23 cellular contexts compared by ENCODE assay signal in the genomic region with DNA sequence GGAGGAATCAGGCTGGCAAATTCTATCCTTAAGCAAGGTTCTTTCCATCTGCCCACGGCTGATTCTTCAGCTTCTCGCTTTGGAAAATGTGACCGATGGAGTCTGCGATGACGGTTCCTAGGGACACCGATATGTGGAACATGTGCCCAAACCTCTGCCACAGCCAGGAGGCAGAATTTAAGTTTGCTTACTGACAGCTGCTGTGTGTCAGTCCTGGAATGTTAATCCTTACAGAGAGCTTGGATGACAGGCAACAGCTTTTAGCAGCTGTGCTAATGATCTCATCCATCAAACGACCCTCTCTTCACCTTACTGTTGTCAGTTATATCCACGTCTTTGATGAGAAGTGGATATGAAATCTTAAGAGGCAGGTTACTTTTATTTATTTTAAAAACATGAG. TPM values are rescaled to one million over a fixed set of nuclear protein-coding genes. Genes with fewer than 3 reads are reported as not detected.
DNase-seq lines count a peak whose midpoint lies in the region; ATAC-seq and TF ChIP-seq lines count a peak whose summit lies in the region.
"Had no signal": no experiment of that assay in that cellular context is flagged by ENCODE, and none has a peak within 500 bp of the region (broad histone marks: within the 10 kb centered on the region; RNA-seq: fewer than 3 reads in every experiment).

No MANE protein-coding gene starts in this region.

- peaks cover 56% of the 10 kb centered on the region for H3K4me1 ChIP-seq in SJCRH30
- peaks cover 6% of the 10 kb centered on the region for H3K4me1 ChIP-seq in mesenchymal stem cell (ENCODE audit: control insufficient read depth, insufficient read depth, low read depth, low read length)
- H3K4me1 ChIP-seq in prostate gland (replicated peaks), result no peaks in the 10 kb centered on the region
- H3K4me1 ChIP-seq: tibial artery had no signal

- no peak for TF ChIP-seq CTCF in prostate gland (IDR thresholded peaks at IDR 0.05)

- H3K14ac ChIP-seq in mesenchymal stem cell (ENCODE audit: low read length in 2 of 2), result no peak overlapping the region

- no peak overlapping the region for H3K9ac ChIP-seq in mesenchymal stem cell (ENCODE audit: low read length)

- H3K27me3 ChIP-seq in H7 (ENCODE audit: control insufficient read depth, insufficient read depth, low read length) (no peaks in the 10 kb centered on the region), SJCRH30 (no peaks in the 10 kb centered on the region), mesenchymal stem cell (ENCODE audit: control insufficient read depth in 1 of 2, insufficient read depth in 1 of 2, low read length in 2 of 2) (peaks cover 0 to 15% of the 10 kb centered on the region in 2 experiments), prostate gland (replicated peaks; ENCODE audit: insufficient read depth) (no peaks in the 10 kb centered on the region)
- H3K27me3 ChIP-seq: tibial artery had no signal

- no peak overlapping the region for H2AFZ ChIP-seq in mesenchymal stem cell (ENCODE audit: low read depth, low read length)

- H2BK15ac ChIP-seq in mesenchymal stem cell (ENCODE audit: low read depth, poor library complexity, severe bottlenecking), result no peak overlapping the region

- no peak overlapping the region for H3K18ac ChIP-seq in mesenchymal stem cell (ENCODE audit: low read depth in 1 of 2, low read length in 2 of 2)

- peak overlapping the region; percentile 91 for H3K27ac ChIP-seq in SJCRH30
- peak overlapping the region; percentile 14 for H3K27ac ChIP-seq in mesenchymal stem cell (ENCODE audit: low read length, poor library complexity, severe bottlenecking)
- H3K27ac ChIP-seq in prostate gland, result no peak overlapping the region
- H3K27ac ChIP-seq: HL-60, tibial artery had no signal

- DNase-seq in H7 (peak; percentile 16), SJCRH30 (peak; percentile 86 to 92), mesenchymal stem cell (peak; percentile 41), skeletal muscle cell (ENCODE audit: low read depth) (peak; percentile 53), NCI-H1092 treated with DMSO at 0.1 percent for 48 hours (lab: John Stamatoyannopoulos, UW) (no peak), prostate gland (ENCODE audit: low spot score) (no peak)
- no peak for DNase-seq in activated CD4-positive, alpha-beta T cell treated with anti-CD3 and anti-CD28 coated beads, Interleukin-2, amount 50 U/mL, for 48 hours
- DNase-seq: activated CD8-positive, alpha-beta T cell treated with anti-CD3 and anti-CD28 coated beads for 36 hours; activated effector memory CD4-positive, alpha-beta T cell treated with anti-CD3 and anti-CD28 coated beads, Interleukin-2, amount 50 U/mL, for 16 hours; activated T-cell treated with anti-CD3 and anti-CD28 coated beads for 4 hours; CD8-positive, alpha-beta memory T cell; DMS53; midbrain; NCI-H1417; NCI-H510A treated with DMSO at 0.1 percent for 48 hours; stimulated activated CD4-positive, alpha-beta T cell treated with anti-CD3 and anti-CD28 coated beads, Interleukin-4, amount 100 ng/mL, for 24 hours; stimulated activated naive CD8-positive, alpha-beta T cell treated with anti-CD3 and anti-CD28 coated beads, Interleukin-15, Interleukin-2, amounts not matched to agents 100 U/mL and 50 U/mL, for 24 hours; tibial artery had no signal

- WGBS in mesenchymal stem cell, result 56% methylated on average over 6 of the region's 8 CpGs
- 63% methylated on average over 8 of the region's 8 CpGs for WGBS in prostate gland

- H3K4me3 ChIP-seq in H7 (ENCODE audit: insufficient read depth, low read depth, low read length) (no peak overlapping the region), SJCRH30 (peak overlapping the region; percentile 26), mesenchymal stem cell (ENCODE audit: insufficient read depth in 1 of 2, low read depth in 1 of 2, low read length in 2 of 2) (no peak overlapping the region), skeletal muscle cell (ENCODE audit: low read depth, low read length) (no peak overlapping the region), prostate gland (no peak overlapping the region)
- H3K4me3 ChIP-seq: tibial artery had no signal

- intact Hi-C loops in prostate gland (cut with DNase I), result no loop called here

- no peak overlapping the region for H4K8ac ChIP-seq in mesenchymal stem cell (ENCODE audit: low read length)

- no peak overlapping the region for H4K91ac ChIP-seq in mesenchymal stem cell (ENCODE audit: low read length)

- no peak overlapping the region for H2BK5ac ChIP-seq in mesenchymal stem cell (ENCODE audit: low read depth, low read length, poor library complexity, severe bottlenecking)

- no peak for ATAC-seq in GM21423 (IDR thresholded peaks at IDR 0.05; ENCODE audit: unreplicated experiment)
- ATAC-seq: activated CD8-positive, alpha-beta T cell treated with anti-CD3 and anti-CD28 coated beads for 36 hours; stimulated activated naive CD8-positive, alpha-beta T cell treated with anti-CD3 and anti-CD28 coated beads, Interleukin-15, Interleukin-2, amounts not matched to agents 100 U/mL and 50 U/mL, for 24 hours had no signal

- no peak overlapping the region for H2BK120ac ChIP-seq in mesenchymal stem cell (ENCODE audit: low read depth, low read length)

- no peak overlapping the region for H3K4ac ChIP-seq in mesenchymal stem cell (ENCODE audit: low read depth in 1 of 2, low read length in 2 of 2)

- H3K9me3 ChIP-seq in SJCRH30 (replicated peaks) (no peaks in the 10 kb centered on the region), mesenchymal stem cell (ENCODE audit: control insufficient read depth, low read length) (no peaks in the 10 kb centered on the region), prostate gland (no peaks in the 10 kb centered on the region)
- H3K9me3 ChIP-seq: tibial artery had no signal

- no peak overlapping the region for H3K4me2 ChIP-seq in mesenchymal stem cell (ENCODE audit: low read length, poor library complexity, severe bottlenecking)

- H2BK12ac ChIP-seq in mesenchymal stem cell (ENCODE audit: low read length in 2 of 2), result no peak overlapping the region

- no peak overlapping the region for H3K23ac ChIP-seq in mesenchymal stem cell (ENCODE audit: low read length in 2 of 2)

- H3K36me3 ChIP-seq in H7 (replicated peaks; ENCODE audit: control insufficient read depth, insufficient read depth, low read length), result no peaks in the 10 kb centered on the region
- H3K36me3 ChIP-seq in SJCRH30, result no peaks in the 10 kb centered on the region
- H3K36me3 ChIP-seq in mesenchymal stem cell (ENCODE audit: control insufficient read depth in 1 of 2, insufficient read depth in 2 of 2, low read depth in 1 of 2, low read length in 2 of 2), result no peaks in the 10 kb centered on the region
- H3K36me3 ChIP-seq in prostate gland, result no peaks in the 10 kb centered on the region
- H3K36me3 ChIP-seq: tibial artery had no signal

- H3K79me1 ChIP-seq in mesenchymal stem cell (replicated peaks; ENCODE audit: low read length, poor library complexity, severe bottlenecking), result no peaks in the 10 kb centered on the region

- peak overlapping the region; percentile 88 for H2AK5ac ChIP-seq in mesenchymal stem cell (ENCODE audit: low read length, severe bottlenecking)

- TF ChIP-seq POLR2A in prostate gland (IDR thresholded peaks at IDR 0.05), result no peak

RNA-seq across cellular contexts. Expression of gene MYH13, which starts 11.4 kb away (rescaled TPM):
- total RNA-seq in H7 (2014; rRNA removed; shearing (Covaris generic)), result 0.22 TPM in 1 of 2 replicates, not detected in the other
- 0.46 and 0.57 TPM in 2 replicates for total RNA-seq in SJCRH30 (2014; rRNA removed; shearing (Covaris generic))
- polyA plus RNA-seq in mesenchymal stem cell (2013, experiment 1 of 2), result 0.01 TPM
- polyA plus RNA-seq in mesenchymal stem cell (2013, experiment 2 of 2), result under 0.01 TPM
- under 1 TPM in 1 of 2 donors, not detected in 1; 0.28 TPM for total RNA-seq in prostate gland
- total RNA-seq: activated CD8-positive, alpha-beta T cell treated with anti-CD3 and anti-CD28 coated beads for 36 hours; CD8-positive, alpha-beta memory T cell; glomerular endothelial cell; neural crest cell; posterior vena cava had no signal
- polyA plus RNA-seq: CD8-positive, alpha-beta memory T cell had no signal

RNA-seq across cellular contexts. Expression of gene MYH8, which starts 37.6 kb away (rescaled TPM):
- total RNA-seq in H7 (2014; rRNA removed; shearing (Covaris generic)), result not detected in 2 replicates
- 0.16 and 0.18 TPM in 2 replicates for total RNA-seq in SJCRH30 (2014; rRNA removed; shearing (Covaris generic))
- under 0.01 TPM for polyA plus RNA-seq in mesenchymal stem cell (2013, experiment 1 of 2)
- 0.01 TPM for polyA plus RNA-seq in mesenchymal stem cell (2013, experiment 2 of 2)
- under 1 TPM; 0.05 to 0.40 TPM for total RNA-seq in prostate gland
- total RNA-seq: activated CD8-positive, alpha-beta T cell treated with anti-CD3 and anti-CD28 coated beads for 36 hours; CD8-positive, alpha-beta memory T cell; glomerular endothelial cell; neural crest cell; posterior vena cava had no signal
- polyA plus RNA-seq: CD8-positive, alpha-beta memory T cell had no signal

Comparison
In these comparisons a context has a peak if more than half of its experiments do, and no peak if none do; other contexts are left out.
1. DNase-seq: peak in H7 (single experiment), SJCRH30 (2 of 2), mesenchymal stem cell (single experiment) and skeletal muscle cell (single experiment); none in NCI-H1092 treated with DMSO at 0.1 percent for 48 hours (single experiment), prostate gland (single experiment) and activated CD4-positive, alpha-beta T cell treated with anti-CD3 and anti-CD28 coated beads, Interleukin-2, amount 50 U/mL, for 48 hours (0 of 2).
2. H3K27ac ChIP-seq: peak in SJCRH30 (single experiment) and mesenchymal stem cell (single experiment); none in prostate gland (0 of 2).